ENCODE assay signal across 8 cellular contexts in the genomic region with DNA sequence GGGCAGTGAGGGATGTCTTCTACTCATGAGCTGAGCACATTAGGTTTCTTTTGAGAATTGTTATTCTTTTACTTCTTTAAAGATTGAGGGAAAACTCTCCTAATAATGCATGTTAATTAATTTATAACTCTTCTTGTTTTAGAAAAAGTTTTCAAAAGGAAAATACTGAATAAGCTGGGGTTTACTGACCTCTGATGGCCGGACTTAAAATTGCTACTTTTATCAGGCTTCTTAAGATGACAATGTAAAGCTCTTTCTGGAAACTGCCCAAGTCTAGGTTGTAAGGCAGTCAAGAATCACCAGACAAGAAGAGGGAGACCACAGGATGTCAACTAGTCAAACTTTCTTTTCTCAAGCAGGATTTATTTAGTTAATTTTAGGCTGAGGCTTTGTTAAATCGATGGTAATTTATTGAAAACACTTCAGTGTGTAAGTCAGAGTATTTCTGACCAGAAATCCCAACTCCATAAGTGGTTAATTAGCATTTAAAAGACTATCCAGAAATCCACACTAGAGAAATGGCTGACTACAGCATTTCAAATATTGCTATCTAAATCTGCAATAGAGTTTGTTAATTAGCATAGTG.
DNase-seq lines count a peak whose midpoint lies in the region; ATAC-seq and TF ChIP-seq lines count a peak whose summit lies in the region.

No MANE protein-coding gene starts in this region.

- H3K36me3 ChIP-seq in GM23338 (ENCODE audit: insufficient read depth), result no peaks in the 10 kb centered on the region
- H3K36me3 ChIP-seq in mesendoderm (ENCODE audit: control insufficient read depth, insufficient read depth, low read length), result no peaks in the 10 kb centered on the region

- ATAC-seq in GM23338, result peak; percentile 61
- ATAC-seq in GM21529 (IDR thresholded peaks at IDR 0.05; ENCODE audit: unreplicated experiment), result no peak
- ATAC-seq in HG02938 (IDR thresholded peaks at IDR 0.05; ENCODE audit: unreplicated experiment), result no peak
- no peak for ATAC-seq in GM21528 (IDR thresholded peaks at IDR 0.05; ENCODE audit: low FRiP score, unreplicated experiment)

- H3F3A ChIP-seq in GM23338 (replicated peaks; ENCODE audit: low read depth), result no peaks in the 10 kb centered on the region

- H3K27ac ChIP-seq in GM23338 (ENCODE audit: low read depth) (no peak overlapping the region), mesendoderm (ENCODE audit: low read depth, low read length) (no peak overlapping the region)

- no peaks in the 10 kb centered on the region for H4K20me1 ChIP-seq in GM23338 (replicated peaks; ENCODE audit: insufficient read depth)

- peaks cover 18% of the 10 kb centered on the region for H3K4me1 Mint-ChIP-seq in GM23338

- H3K79me1 ChIP-seq in mesendoderm (ENCODE audit: low read length), result no peaks in the 10 kb centered on the region

- TF ChIP-seq CTCF in GM23338 (conservative IDR thresholded peaks at IDR 0.05; ENCODE audit: low read depth in 2 of 2), result peak; percentile 57 to 89

- no peaks in the 10 kb centered on the region for H3K9me3 Mint-ChIP-seq in GM23338

- WGBS in mesendoderm (ENCODE audit: extremely low coverage, insufficient coverage, low lambda C conversion rate), result no CpG with 5 or more reads among the region's 2 CpGs

- no peak overlapping the region for H4K8ac ChIP-seq in mesendoderm (ENCODE audit: low read depth, low read length)

- no peak overlapping the region for H3K9ac ChIP-seq in mesendoderm (ENCODE audit: low read length)

- no peak overlapping the region for H3K4me3 ChIP-seq in GM23338
- H3K4me3 ChIP-seq in mesendoderm (ENCODE audit: low read length), result no peak overlapping the region

- H3K18ac ChIP-seq in mesendoderm (ENCODE audit: low read length), result no peak overlapping the region

- no peaks in the 10 kb centered on the region for H3K36me3 Mint-ChIP-seq in GM23338 (ENCODE audit: low read depth)

- no peak overlapping the region for H3K4ac ChIP-seq in mesendoderm (ENCODE audit: low read depth, low read length)

- H4K5ac ChIP-seq in mesendoderm (ENCODE audit: low read length), result no peak overlapping the region

- H3K4me2 ChIP-seq in GM23338 (no peak overlapping the region), mesendoderm (ENCODE audit: low read length) (no peak overlapping the region)

- H3K27me3 ChIP-seq in GM23338 (ENCODE audit: insufficient read depth) (no peaks in the 10 kb centered on the region), mesendoderm (ENCODE audit: insufficient read depth, low read length, poor library complexity) (peaks cover 2% of the 10 kb centered on the region)

- H2AFZ ChIP-seq in GM23338, result no peak overlapping the region

- H2BK5ac ChIP-seq in mesendoderm (ENCODE audit: low read length), result no peak overlapping the region

- DNase-seq in COLO668 (lab: John Stamatoyannopoulos, UW; ENCODE audit: unreplicated experiment) (peak; percentile 24), GM23338 (ENCODE audit: low spot score) (peak; percentile 77), NCI-H345 treated with DMSO at 0.1 percent for 48 hours (lab: John Stamatoyannopoulos, UW; ENCODE audit: unreplicated experiment) (peak; percentile 22), brain pericyte (ENCODE audit: low read depth, low spot score) (peak; percentile 41), mesendoderm (peak; percentile 65)

- H2BK15ac ChIP-seq in mesendoderm (replicated peaks; ENCODE audit: low read depth), result no peak overlapping the region

- H3K56ac ChIP-seq in mesendoderm (ENCODE audit: low read length), result no peak overlapping the region

- peaks cover 2% of the 10 kb centered on the region for H3K27me3 Mint-ChIP-seq in GM23338 (ENCODE audit: insufficient read depth, low read depth, poor library complexity)

- H2BK120ac ChIP-seq in mesendoderm (ENCODE audit: low read depth, low read length), result no peak overlapping the region

- H2AK5ac ChIP-seq in mesendoderm (ENCODE audit: low read length), result no peak overlapping the region

- H3K9me2 ChIP-seq in GM23338 (ENCODE audit: insufficient read depth), result no peaks in the 10 kb centered on the region

- H3K23ac ChIP-seq in mesendoderm (ENCODE audit: low read length), result no peak overlapping the region

- no peak overlapping the region for H3K27ac Mint-ChIP-seq in GM23338

- H3K4me3 Mint-ChIP-seq in GM23338, result no peak overlapping the region

- H3K79me2 ChIP-seq in GM23338 (replicated peaks; ENCODE audit: insufficient read depth) (no peaks in the 10 kb centered on the region), mesendoderm (ENCODE audit: control insufficient read depth, insufficient read depth, low read length) (no peaks in the 10 kb centered on the region)

- H3K4me1 ChIP-seq in GM23338 (ENCODE audit: insufficient read depth), result no peaks in the 10 kb centered on the region; the same call in 1 of the 2 replicates
- no peaks in the 10 kb centered on the region for H3K4me1 ChIP-seq in mesendoderm (ENCODE audit: control insufficient read depth, low read depth, low read length)

TF ChIP-seq in GM23338, 12 proteins besides CTCF, POLR2A, EP300 and RAD21 (continues in another document):
- TF ChIP-seq POLR2AphosphoS5 (IDR thresholded peaks at IDR 0.05; ENCODE audit: low read depth) (no peak), ZNF114 (CRISPR knock-in tag; IDR thresholded peaks at IDR 0.05) (no peak), STAT1 (IDR thresholded peaks at IDR 0.05; ENCODE audit: unreplicated experiment) (no peak), EZH2 (IDR thresholded peaks at IDR 0.05; ENCODE audit: low read depth, unreplicated experiment) (no peak), CREB1 (CRISPR knock-in tag; IDR thresholded peaks at IDR 0.05; ENCODE audit: low read depth) (no peak), JUNB (IDR thresholded peaks at IDR 0.05; ENCODE audit: unreplicated experiment) (no peak), ZNF331 (CRISPR knock-in tag; IDR thresholded peaks at IDR 0.05; ENCODE audit: low read depth) (no peak)
- TF ChIP-seq, protein P1, sequence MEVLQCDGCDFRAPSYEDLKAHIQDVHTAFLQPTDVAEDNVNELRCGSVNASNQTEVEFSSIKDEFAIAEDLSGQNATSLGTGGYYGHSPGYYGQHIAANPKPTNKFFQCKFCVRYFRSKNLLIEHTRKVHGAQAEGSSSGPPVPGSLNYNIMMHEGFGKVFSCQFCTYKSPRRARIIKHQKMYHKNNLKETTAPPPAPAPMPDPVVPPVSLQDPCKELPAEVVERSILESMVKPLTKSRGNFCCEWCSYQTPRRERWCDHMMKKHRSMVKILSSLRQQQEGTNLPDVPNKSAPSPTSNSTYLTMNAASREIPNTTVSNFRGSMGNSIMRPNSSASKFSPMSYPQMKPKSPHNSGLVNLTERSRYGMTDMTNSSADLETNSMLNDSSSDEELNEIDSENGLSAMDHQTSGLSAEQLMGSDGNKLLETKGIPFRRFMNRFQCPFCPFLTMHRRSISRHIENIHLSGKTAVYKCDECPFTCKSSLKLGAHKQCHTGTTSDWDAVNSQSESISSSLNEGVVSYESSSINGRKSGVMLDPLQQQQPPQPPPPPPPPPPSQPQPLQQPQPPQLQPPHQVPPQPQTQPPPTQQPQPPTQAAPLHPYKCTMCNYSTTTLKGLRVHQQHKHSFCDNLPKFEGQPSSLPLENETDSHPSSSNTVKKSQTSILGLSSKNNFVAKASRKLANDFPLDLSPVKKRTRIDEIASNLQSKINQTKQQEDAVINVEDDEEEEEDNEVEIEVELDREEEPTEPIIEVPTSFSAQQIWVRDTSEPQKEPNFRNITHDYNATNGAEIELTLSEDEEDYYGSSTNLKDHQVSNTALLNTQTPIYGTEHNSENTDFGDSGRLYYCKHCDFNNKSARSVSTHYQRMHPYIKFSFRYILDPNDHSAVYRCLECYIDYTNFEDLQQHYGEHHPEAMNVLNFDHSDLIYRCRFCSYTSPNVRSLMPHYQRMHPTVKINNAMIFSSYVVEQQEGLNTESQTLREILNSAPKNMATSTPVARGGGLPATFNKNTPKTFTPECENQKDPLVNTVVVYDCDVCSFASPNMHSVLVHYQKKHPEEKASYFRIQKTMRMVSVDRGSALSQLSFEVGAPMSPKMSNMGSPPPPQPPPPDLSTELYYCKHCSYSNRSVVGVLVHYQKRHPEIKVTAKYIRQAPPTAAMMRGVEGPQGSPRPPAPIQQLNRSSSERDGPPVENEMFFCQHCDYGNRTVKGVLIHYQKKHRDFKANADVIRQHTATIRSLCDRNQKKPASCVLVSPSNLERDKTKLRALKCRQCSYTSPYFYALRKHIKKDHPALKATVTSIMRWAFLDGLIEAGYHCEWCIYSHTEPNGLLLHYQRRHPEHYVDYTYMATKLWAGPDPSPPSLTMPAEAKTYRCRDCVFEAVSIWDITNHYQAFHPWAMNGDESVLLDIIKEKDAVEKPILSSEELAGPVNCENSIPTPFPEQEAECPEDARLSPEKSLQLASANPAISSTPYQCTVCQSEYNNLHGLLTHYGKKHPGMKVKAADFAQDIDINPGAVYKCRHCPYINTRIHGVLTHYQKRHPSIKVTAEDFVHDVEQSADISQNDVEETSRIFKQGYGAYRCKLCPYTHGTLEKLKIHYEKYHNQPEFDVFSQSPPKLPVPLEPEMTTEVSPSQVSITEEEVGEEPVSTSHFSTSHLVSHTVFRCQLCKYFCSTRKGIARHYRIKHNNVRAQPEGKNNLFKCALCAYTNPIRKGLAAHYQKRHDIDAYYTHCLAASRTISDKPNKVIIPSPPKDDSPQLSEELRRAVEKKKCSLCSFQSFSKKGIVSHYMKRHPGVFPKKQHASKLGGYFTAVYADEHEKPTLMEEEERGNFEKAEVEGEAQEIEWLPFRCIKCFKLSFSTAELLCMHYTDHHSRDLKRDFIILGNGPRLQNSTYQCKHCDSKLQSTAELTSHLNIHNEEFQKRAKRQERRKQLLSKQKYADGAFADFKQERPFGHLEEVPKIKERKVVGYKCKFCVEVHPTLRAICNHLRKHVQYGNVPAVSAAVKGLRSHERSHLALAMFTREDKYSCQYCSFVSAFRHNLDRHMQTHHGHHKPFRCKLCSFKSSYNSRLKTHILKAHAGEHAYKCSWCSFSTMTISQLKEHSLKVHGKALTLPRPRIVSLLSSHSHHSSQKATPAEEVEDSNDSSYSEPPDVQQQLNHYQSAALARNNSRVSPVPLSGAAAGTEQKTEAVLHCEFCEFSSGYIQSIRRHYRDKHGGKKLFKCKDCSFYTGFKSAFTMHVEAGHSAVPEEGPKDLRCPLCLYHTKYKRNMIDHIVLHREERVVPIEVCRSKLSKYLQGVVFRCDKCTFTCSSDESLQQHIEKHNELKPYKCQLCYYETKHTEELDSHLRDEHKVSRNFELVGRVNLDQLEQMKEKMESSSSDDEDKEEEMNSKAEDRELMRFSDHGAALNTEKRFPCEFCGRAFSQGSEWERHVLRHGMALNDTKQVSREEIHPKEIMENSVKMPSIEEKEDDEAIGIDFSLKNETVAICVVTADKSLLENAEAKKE (CRISPR knock-in tag; IDR thresholded peaks at IDR 0.05), result no peak
- TF ChIP-seq, protein P2, sequence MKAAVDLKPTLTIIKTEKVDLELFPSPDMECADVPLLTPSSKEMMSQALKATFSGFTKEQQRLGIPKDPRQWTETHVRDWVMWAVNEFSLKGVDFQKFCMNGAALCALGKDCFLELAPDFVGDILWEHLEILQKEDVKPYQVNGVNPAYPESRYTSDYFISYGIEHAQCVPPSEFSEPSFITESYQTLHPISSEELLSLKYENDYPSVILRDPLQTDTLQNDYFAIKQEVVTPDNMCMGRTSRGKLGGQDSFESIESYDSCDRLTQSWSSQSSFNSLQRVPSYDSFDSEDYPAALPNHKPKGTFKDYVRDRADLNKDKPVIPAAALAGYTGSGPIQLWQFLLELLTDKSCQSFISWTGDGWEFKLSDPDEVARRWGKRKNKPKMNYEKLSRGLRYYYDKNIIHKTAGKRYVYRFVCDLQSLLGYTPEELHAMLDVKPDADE (IDR thresholded peaks at IDR 0.05), result no peak

Comparison
In these comparisons a context has a peak if more than half of its experiments do, and no peak if none do; other contexts are left out.
1. DNase-seq: peak in every context shown above with its lines; median percentile 77 in GM23338; 65 in mesendoderm; 41 in brain pericyte; 24 in COLO668; 22 in NCI-H345 treated with DMSO at 0.1 percent for 48 hours.